In the genomic region with DNA sequence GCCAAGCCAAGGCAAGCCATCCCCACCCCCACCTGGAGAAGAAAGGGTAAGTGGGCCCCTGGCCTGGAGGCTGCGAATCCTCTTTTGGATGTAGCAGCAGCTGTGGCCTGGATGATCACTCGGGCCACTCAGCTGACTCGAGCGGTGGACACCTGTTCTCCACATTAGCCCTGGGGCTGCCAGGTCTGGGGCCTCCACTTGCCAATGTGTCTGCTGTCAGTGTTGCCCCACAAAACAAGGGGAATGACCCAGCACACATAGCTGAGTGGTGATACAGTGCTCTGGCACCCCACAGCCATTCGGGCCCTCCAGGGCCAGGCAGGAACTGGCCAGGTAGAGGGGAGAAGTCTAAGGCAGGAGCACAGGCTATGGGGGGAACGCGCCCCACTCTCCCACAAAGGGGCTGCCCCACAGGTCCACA, we compare ENCODE assay signal across 24 cellular contexts. TPM values are rescaled to one million over a fixed set of nuclear protein-coding genes. Genes with fewer than 3 reads are reported as not detected.
DNase-seq lines count a peak whose midpoint lies in the region; ATAC-seq and TF ChIP-seq lines count a peak whose summit lies in the region.
"Had no signal": no experiment of that assay in that cellular context is flagged by ENCODE, and none has a peak within 500 bp of the region (broad histone marks: within the 10 kb centered on the region; RNA-seq: fewer than 3 reads in every experiment).

No MANE protein-coding gene starts in this region.

- POLR2A ChIA-PET in CD4-positive, alpha-beta T cell (lab: Charles Lee), result no interaction called here
- POLR2A ChIA-PET in IMR-90 (lab: Charles Lee; ENCODE audit: unreplicated experiment), result no interaction called here

- H3K4me3 ChIP-seq in IMR-90 (ENCODE audit: insufficient read depth, low read depth, low read length), result no peak overlapping the region
- H3K4me3 ChIP-seq in osteoblast (ENCODE audit: insufficient read depth, low read length), result no peak overlapping the region
- H3K4me3 ChIP-seq: mucosa of descending colon, tibial artery had no signal

- no peak overlapping the region for H3K9ac ChIP-seq in IMR-90 (ENCODE audit: low read depth, low read length)
- H3K9ac ChIP-seq: KMS-11 had no signal

- peaks cover 36% of the 10 kb centered on the region for H3K9me1 ChIP-seq in IMR-90 (ENCODE audit: insufficient read depth, low read length)

- no peak overlapping the region; the same call in 1 of the 2 replicates for H3K4ac ChIP-seq in IMR-90 (ENCODE audit: low read depth, low read length)

- no peak for TF ChIP-seq CTCF in CD4-positive, alpha-beta T cell (IDR thresholded peaks at IDR 0.05)
- TF ChIP-seq CTCF in IMR-90 (conservative IDR thresholded peaks at IDR 0.05; ENCODE audit: low read depth, low read length) (no peak), chondrocyte (IDR thresholded peaks at IDR 0.05) (no peak), osteoblast (IDR thresholded peaks at IDR 0.05; ENCODE audit: extremely low read depth, low read depth, low read length) (no peak)

- no peak overlapping the region for H3K56ac ChIP-seq in IMR-90 (ENCODE audit: extremely low read depth, insufficient read depth, low read length)

- no peak overlapping the region for H3K27ac Mint-ChIP-seq in CD4-positive, alpha-beta T cell
- peak overlapping the region; percentile 27 for H3K27ac Mint-ChIP-seq in chondrocyte (ENCODE audit: unreplicated experiment)
- H3K27ac Mint-ChIP-seq: activated naive CD8-positive, alpha-beta T cell; CD8-positive, alpha-beta T cell had no signal

- intact Hi-C loops in CD4-positive, alpha-beta T cell (cut with DNase I, micrococcal nuclease), result loop anchor here (5.0 to 10.0 kb wide), 4 partner anchors 63 to 353 kb away; a partner anchor contains a TSS
- intact Hi-C loops in IMR-90 (cut with micrococcal nuclease), result loop anchor here (2.0 to 5.0 kb wide), 3 partner anchors 132 to 233 kb away; a partner anchor contains a TSS

- BruUV-seq in IMR-90 (replicated peaks; lab: Mats Ljungman, UMichigan), result no TSS peak

- no peak overlapping the region for H4K8ac ChIP-seq in IMR-90 (ENCODE audit: low read depth in 2 of 2, low read length in 2 of 2)

- no peak for DNase-seq in CD4-positive, alpha-beta T cell
- DNase-seq in IMR-90 (no peak), chondrocyte (ENCODE audit: low spot score) (no peak), osteoblast (ENCODE audit: insufficient read length, low spot score, missing footprints) (peak; percentile 71), dedifferentiated amniotic fluid mesenchymal stem cell (ENCODE audit: extremely low spot score) (no peak), NCI-H510A (lab: John Stamatoyannopoulos, UW) (no peak), T-helper 2 cell (no peak), hippocampal formation (lab: John Stamatoyannopoulos, UW) (no peak)
- DNase-seq: CD8-positive, alpha-beta T cell; DMS79; H9; mucosa of descending colon; NCI-H1048; NCI-H2081; NCI-H446 treated with DMSO at 0.1 percent for 48 hours; NK-92 treated with Interleukin-12 subunit alpha and Interleukin-12 subunit beta, amount 100 ng/mL, for 24 hours; RPMI8226; stimulated activated naive CD4-positive, alpha-beta T cell treated with Interleukin-2 at 50 U/mL for 16 hours; SW 1271; tibial artery had no signal

- no peak for TF ChIP-seq POLR2A in IMR-90 (IDR thresholded peaks at IDR 0.05; ENCODE audit: low read depth, low read length)

- no peaks in the 10 kb centered on the region for H3K9me3 ChIP-seq in CD4-positive, alpha-beta T cell (ENCODE audit: control insufficient read depth, low read length)
- H3K9me3 ChIP-seq in IMR-90 (ENCODE audit: control insufficient read depth, insufficient read depth, low read length), result no peaks in the 10 kb centered on the region
- H3K9me3 ChIP-seq in osteoblast (ENCODE audit: low read depth, low read length), result no peaks in the 10 kb centered on the region
- H3K9me3 ChIP-seq: mucosa of descending colon, tibial artery had no signal

- 94% methylated on average over 3 of the region's 7 CpGs; no CpG with 5 or more reads in 1 of the 2 experiments for WGBS in IMR-90 (ENCODE audit: extremely low coverage in 2 of 2, insufficient read length in 1 of 2), 2 experiments

- H2BK120ac ChIP-seq in IMR-90 (ENCODE audit: low read depth, low read length), result no peak overlapping the region

- no peak overlapping the region for H2BK15ac ChIP-seq in IMR-90 (ENCODE audit: low read depth, low read length)

- H2AFZ ChIP-seq in IMR-90 (replicated peaks; ENCODE audit: low read length, poor library complexity) (no peak overlapping the region), osteoblast (ENCODE audit: low read length) (no peak overlapping the region)

- H3K36me3 ChIP-seq in IMR-90 (ENCODE audit: control insufficient read depth, insufficient read depth, low read length) (peaks cover 10% of the 10 kb centered on the region; the same call in 1 of the 2 replicates), osteoblast (ENCODE audit: insufficient read depth, low read length) (no peaks in the 10 kb centered on the region)

- H2AK5ac ChIP-seq in IMR-90 (ENCODE audit: low read depth, low read length), result no peak overlapping the region

- peaks cover 17% of the 10 kb centered on the region for H3K4me1 ChIP-seq in IMR-90 (ENCODE audit: control insufficient read depth, insufficient read depth, low read length)
- peaks cover 15% of the 10 kb centered on the region for H3K4me1 ChIP-seq in osteoblast (ENCODE audit: insufficient read depth, low read length)

- H3K27me3 ChIP-seq in CD4-positive, alpha-beta T cell (ENCODE audit: control insufficient read depth, insufficient read depth, low read length), result no peaks in the 10 kb centered on the region
- no peaks in the 10 kb centered on the region for H3K27me3 ChIP-seq in IMR-90 (ENCODE audit: control insufficient read depth, insufficient read depth, low read length)
- H3K27me3 ChIP-seq in osteoblast (ENCODE audit: insufficient read depth, low read length), result no peaks in the 10 kb centered on the region
- H3K27me3 ChIP-seq: tibial artery had no signal

- H4K20me1 ChIP-seq in IMR-90 (ENCODE audit: insufficient read depth, low read length) (peaks cover 59% of the 10 kb centered on the region), osteoblast (ENCODE audit: insufficient read depth, low read length) (peaks cover 31% of the 10 kb centered on the region)

- no peak overlapping the region for H3K18ac ChIP-seq in IMR-90 (ENCODE audit: low read depth, low read length)

- no peak for ATAC-seq in CD4-positive, alpha-beta T cell (ENCODE audit: poor library complexity)
- no peak for ATAC-seq in IMR-90 (ENCODE audit: low read depth)
- ATAC-seq: CD8-positive, alpha-beta T cell; left lobe of liver; mucosa of descending colon; right cardiac atrium had no signal

- dilution Hi-C loops in IMR-90 (cut with HindIII; ENCODE audit: low sequenced_read_pairs, unreplicated experiment), result no loop called here

- H3K79me1 ChIP-seq in IMR-90 (ENCODE audit: low read depth in 1 of 2, low read length in 2 of 2), result peaks cover 23 to 73% of the 10 kb centered on the region in 2 experiments

- no peak overlapping the region for H3K23ac ChIP-seq in IMR-90 (ENCODE audit: low read depth, low read length)

- H2BK5ac ChIP-seq in IMR-90 (ENCODE audit: low read depth, low read length, poor library complexity, severe bottlenecking), result no peak overlapping the region

- H4K91ac ChIP-seq in IMR-90 (ENCODE audit: insufficient read depth, low read depth, low read length), result no peak overlapping the region

- H3K4me2 ChIP-seq in IMR-90 (ENCODE audit: low read depth, low read length), result no peak overlapping the region
- no peak overlapping the region for H3K4me2 ChIP-seq in osteoblast (ENCODE audit: insufficient read depth, low read length)
- H3K4me2 ChIP-seq: KMS-11 had no signal

- H3K27ac ChIP-seq in CD4-positive, alpha-beta T cell (ENCODE audit: low read depth, low read length), result no peak overlapping the region
- no peak overlapping the region for H3K27ac ChIP-seq in IMR-90 (ENCODE audit: insufficient read depth, low read length)
- no peak overlapping the region for H3K27ac ChIP-seq in osteoblast (ENCODE audit: low read depth, low read length)
- H3K27ac ChIP-seq: KMS-11, tibial artery had no signal

- peak overlapping the region; percentile 89 for H3K4me3 Mint-ChIP-seq in CD4-positive, alpha-beta T cell
- no peak overlapping the region for H3K4me3 Mint-ChIP-seq in chondrocyte (ENCODE audit: unreplicated experiment)
- H3K4me3 Mint-ChIP-seq: CD8-positive, alpha-beta T cell had no signal

- no peaks in the 10 kb centered on the region for H3K9me3 Mint-ChIP-seq in CD4-positive, alpha-beta T cell
- H3K9me3 Mint-ChIP-seq in chondrocyte (ENCODE audit: low read depth), result no peaks in the 10 kb centered on the region
- H3K9me3 Mint-ChIP-seq: CD8-positive, alpha-beta T cell; H9 had no signal

- no peak for TF ChIP-seq RAD21 in IMR-90 (IDR thresholded peaks at IDR 0.05; ENCODE audit: low read length)

- peaks cover 15% of the 10 kb centered on the region for H3K4me1 Mint-ChIP-seq in CD4-positive, alpha-beta T cell (ENCODE audit: low read depth)
- peaks cover 30% of the 10 kb centered on the region for H3K4me1 Mint-ChIP-seq in chondrocyte (ENCODE audit: low read depth)

- H3K14ac ChIP-seq in IMR-90 (replicated peaks; ENCODE audit: low read depth, low read length), result no peak overlapping the region

- no peak overlapping the region for H2BK20ac ChIP-seq in IMR-90 (ENCODE audit: low read depth, low read length)

- in situ Hi-C loops in IMR-90 (cut with MboI; ENCODE audit: low sequenced_read_pairs), result no loop called here

- H2AK9ac ChIP-seq in IMR-90 (replicated peaks; ENCODE audit: low read depth, low read length, poor library complexity), result peak overlapping the region; percentile 82

- H3K27me3 Mint-ChIP-seq in CD4-positive, alpha-beta T cell, result no peaks in the 10 kb centered on the region
- no peaks in the 10 kb centered on the region for H3K27me3 Mint-ChIP-seq in chondrocyte (ENCODE audit: low read depth)
- H3K27me3 Mint-ChIP-seq: activated naive CD8-positive, alpha-beta T cell had no signal

- CTCF ChIA-PET in CD4-positive, alpha-beta T cell (lab: Charles Lee), result no interaction called here
- CTCF ChIA-PET in IMR-90 (lab: Yijun Ruan, JAX), result interaction anchor here (0.6 kb wide), 1 partner anchor 114 kb away, joined by 3 read pairs; no protein-coding TSS in a partner anchor

- peaks cover 72% of the 10 kb centered on the region for H3K79me2 ChIP-seq in osteoblast (ENCODE audit: insufficient read depth, low read length)

- no peak overlapping the region for H4K5ac ChIP-seq in IMR-90 (ENCODE audit: low read depth, low read length)

- H3K36me3 Mint-ChIP-seq in CD4-positive, alpha-beta T cell (ENCODE audit: low read depth), result no peaks in the 10 kb centered on the region
- no peaks in the 10 kb centered on the region for H3K36me3 Mint-ChIP-seq in chondrocyte (ENCODE audit: low read depth)
- H3K36me3 Mint-ChIP-seq: activated naive CD8-positive, alpha-beta T cell had no signal

RNA-seq across cellular contexts. Expression of a gene that starts 2.6 kb away (rescaled TPM):
- total RNA-seq in CD4-positive, alpha-beta T cell, result 10 to 100 TPM; 76.1 to 81.3 TPM
- total RNA-seq in IMR-90 (2012; rRNA removed) (203 and 258 TPM in 2 replicates), chondrocyte (158 to 174 TPM (median 169 TPM) in 3 replicates), osteoblast (189 and 227 TPM in 2 replicates)
- polyA plus RNA-seq in IMR-90 (2012; rRNA removed), result 392 and 417 TPM in 2 replicates
- 289 and 326 TPM in 2 replicates for polyA plus RNA-seq in IMR-90 (2012; cell fraction: cytosol; rRNA removed)
- polyA plus RNA-seq in IMR-90 (2012; cell fraction: nucleus; rRNA removed; ENCODE audit: low replicate concordance), result 774 and 1,419 TPM in 2 replicates

RNA-seq across cellular contexts. Expression of a gene that starts 52.8 kb away (rescaled TPM):
- not detected for total RNA-seq in CD4-positive, alpha-beta T cell
- 13.3 and 15.8 TPM in 2 replicates for total RNA-seq in IMR-90 (2012; rRNA removed)
- 34.4 and 37.4 TPM in 2 replicates for polyA plus RNA-seq in IMR-90 (2012; rRNA removed)
- polyA plus RNA-seq in IMR-90 (2012; cell fraction: cytosol; rRNA removed), result 28.7 and 58.2 TPM in 2 replicates
- 40.1 and 75.2 TPM in 2 replicates for polyA plus RNA-seq in IMR-90 (2012; cell fraction: nucleus; rRNA removed; ENCODE audit: low replicate concordance)
- 28.5 to 46.8 TPM (median 44.6 TPM) in 3 replicates for total RNA-seq in chondrocyte
- total RNA-seq in osteoblast, result 33.3 and 41.3 TPM in 2 replicates
- total RNA-seq: CD8-positive, alpha-beta T cell had no signal

Comparison
In these comparisons a context has a peak if more than half of its experiments do, and no peak if none do; other contexts are left out.
1. RNA of a gene that starts 52.8 kb away (total RNA-seq): 28.5 to 46.8 TPM in chondrocyte, 33.3 to 41.3 TPM in osteoblast and 13.3 to 15.8 TPM in IMR-90; not detected in CD4-positive, alpha-beta T cell; every median in the first group is over 10 times any median in the second.